8 cellular contexts compared by ENCODE assay signal in genomic region chr20:56390396-56390795, GRCh38. TPM values are rescaled to one million over a fixed set of nuclear protein-coding genes. Genes with fewer than 3 reads are reported as not detected.
DNase-seq lines count a peak whose midpoint lies in the region; ATAC-seq, FAIRE-seq and TF ChIP-seq lines count a peak whose summit lies in the region.
"Not testable (repeated sequence)": the region's sequence is repeated elsewhere in the genome, so short reads cannot be mapped to it uniquely, and the experiment has no call there.

No MANE protein-coding gene starts in this region.

- not testable (repeated sequence) for TF ChIP-seq POLR2A in HCT116 (IDR thresholded peaks at IDR 0.05; ENCODE audit: borderline replicate concordance, extremely low read depth, insufficient read depth, insufficient read length); esophagus muscularis mucosa (IDR thresholded peaks at IDR 0.05; ENCODE audit: low read depth)

- H3K36me3 Mint-ChIP-seq in CD4-positive, CD25-positive, alpha-beta regulatory T cell: peaks cover 12% of the 10 kb centered on the region
- peaks cover 26 to 45% of the 10 kb centered on the region in 2 donors for H3K36me3 Mint-ChIP-seq in activated T-cell treated with anti-CD3 and anti-CD28 coated beads, Interleukin-2, amount 50 U/mL, for 72 hours (ENCODE audit: insufficient read depth in 2 of 2)

- not testable (repeated sequence) for H3K27me3 ChIP-seq in CD4-positive, CD25-positive, alpha-beta regulatory T cell (ENCODE audit: control insufficient read depth, insufficient read depth, low read length); HCT116 (ENCODE audit: insufficient read depth, low read length); RWPE2 (ENCODE audit: insufficient read depth, poor library complexity, severe bottlenecking); esophagus muscularis mucosa; keratinocyte (ENCODE audit: control insufficient read depth, extremely low read depth, insufficient read depth, low read length); smooth muscle cell (ENCODE audit: low read depth)

- not testable (repeated sequence) for H3K36me3 ChIP-seq in CD4-positive, CD25-positive, alpha-beta regulatory T cell (ENCODE audit: control insufficient read depth, insufficient read depth, low read length); smooth muscle cell (ENCODE audit: low read depth)
- H3K36me3 ChIP-seq in HCT116 (ENCODE audit: control insufficient read depth in 1 of 2, insufficient read depth in 2 of 2, low read length in 2 of 2) (peaks cover 23 to 29% of the 10 kb centered on the region in 2 experiments), RWPE2 (ENCODE audit: low read depth) (peaks cover 73% of the 10 kb centered on the region), esophagus muscularis mucosa (peaks cover under 1 to 11% (median 8%) of the 10 kb centered on the region in 4 donors), keratinocyte (ENCODE audit: control insufficient read depth in 2 of 2, extremely low read depth in 1 of 2, insufficient read depth in 2 of 2, low read length in 2 of 2) (peaks cover 2 to 10% of the 10 kb centered on the region in 2 experiments)

- RAD21 ChIA-PET in HCT116 (lab: Charles Lee; ENCODE audit: low non-redundant PET in 1 of 2, low total read pairs in 2 of 2, uncharacterized antibody in 2 of 2, unreplicated experiment in 2 of 2): not testable (repeated sequence)

- H3K4me1 Mint-ChIP-seq in CD4-positive, CD25-positive, alpha-beta regulatory T cell: peaks cover 4 to 27% (median 25%) of the 10 kb centered on the region in 4 donors
- H3K4me1 Mint-ChIP-seq in activated T-cell treated with anti-CD3 and anti-CD28 coated beads, Interleukin-2, amount 50 U/mL, for 72 hours (ENCODE audit: low read depth): peaks cover 58% of the 10 kb centered on the region

- CTCF ChIA-PET in HCT116 (lab: Charles Lee): not testable (repeated sequence)

- not testable (repeated sequence) for DNase-seq in CD4-positive, CD25-positive, alpha-beta regulatory T cell; HCT116 (ENCODE audit: low read depth, low spot score); LNCaP clone FGC (ENCODE audit: low read depth); RWPE2 (ENCODE audit: low spot score); activated T-cell treated with anti-CD3 and anti-CD28 coated beads, Interleukin-2, amount 50 U/mL, for 72 hours; keratinocyte (ENCODE audit: low read depth, low spot score); smooth muscle cell (lab: John Stamatoyannopoulos, UW; ENCODE audit: unreplicated experiment)
- peak; percentile 72 for DNase-seq in esophagus muscularis mucosa (ENCODE audit: extremely low spot score)

- peak overlapping the region; percentile 100 for H3K9ac ChIP-seq in HCT116 (ENCODE audit: low read length)
- H3K9ac ChIP-seq in keratinocyte (ENCODE audit: control insufficient read depth, extremely low read depth, insufficient read depth, low read length): not testable (repeated sequence)
- H3K9ac ChIP-seq in smooth muscle cell (ENCODE audit: low read depth): peak overlapping the region; percentile 80

- H3K27ac Mint-ChIP-seq in CD4-positive, CD25-positive, alpha-beta regulatory T cell: peak overlapping the region in 1 of 3 donors; percentile 42
- H3K27ac Mint-ChIP-seq in activated T-cell treated with anti-CD3 and anti-CD28 coated beads, Interleukin-2, amount 50 U/mL, for 72 hours: peak overlapping the region; percentile 22

- H3K9me3 Mint-ChIP-seq in CD4-positive, CD25-positive, alpha-beta regulatory T cell; activated T-cell treated with anti-CD3 and anti-CD28 coated beads, Interleukin-2, amount 50 U/mL, for 72 hours: not testable (repeated sequence)

- dilution Hi-C loops in keratinocyte (cut with MboI; ENCODE audit: extremely low pct_ligation_motif_present, low sequenced_read_pairs): not testable (repeated sequence)

- peaks cover 95% of the 10 kb centered on the region for H3K79me2 ChIP-seq in HCT116 (ENCODE audit: insufficient read depth, low read length)
- peaks cover 72% of the 10 kb centered on the region for H3K79me2 ChIP-seq in keratinocyte (ENCODE audit: control insufficient read depth, insufficient read depth, low read length)
- peaks cover 63% of the 10 kb centered on the region for H3K79me2 ChIP-seq in smooth muscle cell (ENCODE audit: low read depth)

- H4K20me1 ChIP-seq in HCT116 (ENCODE audit: insufficient read depth); keratinocyte (ENCODE audit: control insufficient read depth, extremely low read depth, insufficient read depth, low read length); smooth muscle cell (ENCODE audit: low read depth): not testable (repeated sequence)

- 97% methylated on average over 9 of the region's 9 CpGs for WGBS in esophagus muscularis mucosa
- 97% methylated on average over 9 of the region's 9 CpGs for WGBS in smooth muscle cell (ENCODE audit: low lambda C conversion rate)

- not testable (repeated sequence) for H2AFZ ChIP-seq in HCT116 (ENCODE audit: low read depth, low read length, poor library complexity, severe bottlenecking); keratinocyte (ENCODE audit: control insufficient read depth, low read length); smooth muscle cell (ENCODE audit: low read depth)

- not testable (repeated sequence) for H3K27ac ChIP-seq in CD4-positive, CD25-positive, alpha-beta regulatory T cell (ENCODE audit: insufficient read depth, low read length, poor library complexity, severe bottlenecking); HCT116 (ENCODE audit: low read depth, low read length); RWPE2 (ENCODE audit: poor library complexity, severe bottlenecking); esophagus muscularis mucosa (replicated peaks in 1 of 4); keratinocyte (ENCODE audit: control insufficient read depth, insufficient read depth, low read length); smooth muscle cell (ENCODE audit: low read depth)

- H3K4me2 ChIP-seq in HCT116 (ENCODE audit: low read length): peak overlapping the region; percentile 89
- peak overlapping the region; percentile 95 for H3K4me2 ChIP-seq in keratinocyte (ENCODE audit: control insufficient read depth, extremely low read depth, insufficient read depth, low read depth, low read length)
- peak overlapping the region; percentile 97 for H3K4me2 ChIP-seq in smooth muscle cell

- not testable (repeated sequence) for H3K27me3 Mint-ChIP-seq in CD4-positive, CD25-positive, alpha-beta regulatory T cell; activated T-cell treated with anti-CD3 and anti-CD28 coated beads, Interleukin-2, amount 50 U/mL, for 72 hours (ENCODE audit: low read depth)

- not testable (repeated sequence) for H3K9me1 ChIP-seq in keratinocyte (ENCODE audit: control insufficient read depth, extremely low read depth, insufficient read depth, low read length)

- peaks cover 21% of the 10 kb centered on the region for H3K4me1 ChIP-seq in CD4-positive, CD25-positive, alpha-beta regulatory T cell (ENCODE audit: control insufficient read depth, insufficient read depth, low read length, poor library complexity, severe bottlenecking)
- H3K4me1 ChIP-seq in HCT116 (ENCODE audit: control insufficient read depth in 1 of 2, insufficient read depth in 2 of 2, low read length in 2 of 2) (peaks cover 11 to 16% of the 10 kb centered on the region in 2 experiments; a peak in 3 of 4 replicates), RWPE2 (ENCODE audit: insufficient read depth, poor library complexity, severe bottlenecking) (peaks cover 13% of the 10 kb centered on the region), esophagus muscularis mucosa (peaks cover 24 to 36% (median 28%) of the 10 kb centered on the region in 4 donors), keratinocyte (ENCODE audit: control insufficient read depth, extremely low read depth, insufficient read depth, low read length) (peaks cover 13% of the 10 kb centered on the region), smooth muscle cell (ENCODE audit: low read depth) (peaks cover 23% of the 10 kb centered on the region)

- POLR2A ChIA-PET in HCT116 (lab: Charles Lee): not testable (repeated sequence)

- not testable (repeated sequence) for TF ChIP-seq RAD21 in HCT116 (IDR thresholded peaks at IDR 0.05; ENCODE audit: low read depth)

- H3F3A ChIP-seq in smooth muscle cell (ENCODE audit: low read depth): not testable (repeated sequence)

- not testable (repeated sequence) for BruUV-seq in HCT116 (replicated peaks; lab: Mats Ljungman, UMichigan)

- ATAC-seq in CD4-positive, CD25-positive, alpha-beta regulatory T cell (ENCODE audit: low read depth in 2 of 2); HCT116; RWPE2 (ENCODE audit: low read depth); activated T-cell treated with anti-CD3 and anti-CD28 coated beads, Interleukin-2, amount 50 U/mL, for 72 hours (replicated peaks in 1 of 2): not testable (repeated sequence)

- not testable (repeated sequence) for FAIRE-seq in keratinocyte (lab: Jason Lieb, UNC)

- TF ChIP-seq CTCF in HCT116 (IDR thresholded peaks at IDR 0.05 in 2 of 3, conservative IDR thresholded peaks at IDR 0.05 in 1 of 3; ENCODE audit: borderline replicate concordance in 1 of 3, insufficient read depth in 1 of 3, low read depth in 2 of 3, low read length in 2 of 3); LNCaP clone FGC (IDR thresholded peaks at IDR 0.05; ENCODE audit: control insufficient read depth, extremely low read depth, insufficient read depth); RWPE2 (IDR thresholded peaks at IDR 0.05; ENCODE audit: poor library complexity, severe bottlenecking); esophagus muscularis mucosa (IDR thresholded peaks at IDR 0.05); keratinocyte (optimal IDR thresholded peaks at IDR 0.05 in 1 of 3, IDR thresholded peaks at IDR 0.05 in 1 of 3, conservative IDR thresholded peaks at IDR 0.05 in 1 of 3; ENCODE audit: extremely low read depth in 1 of 3, insufficient read depth in 2 of 3, low read length in 3 of 3); smooth muscle cell (IDR thresholded peaks at IDR 0.05; ENCODE audit: borderline replicate concordance, insufficient read depth, poor library complexity, severe bottlenecking): not testable (repeated sequence)

- intact Hi-C loops in HCT116 (cut with micrococcal nuclease) (loop anchor here (5.0 kb wide), 2 partner anchors 77 to 962 kb away; partner anchors contain the start of genes RAE1 and RTF2), esophagus muscularis mucosa (cut with DNase I) (loop anchor here (1.0 kb wide), 1 partner anchor 23 kb away; no protein-coding TSS in a partner anchor)

- H3K4me3 Mint-ChIP-seq in CD4-positive, CD25-positive, alpha-beta regulatory T cell: peak overlapping the region in 2 of 4 donors; percentile 1 to 43
- H3K4me3 Mint-ChIP-seq in activated T-cell treated with anti-CD3 and anti-CD28 coated beads, Interleukin-2, amount 50 U/mL, for 72 hours: not testable (repeated sequence)

- TF ChIP-seq EP300 in esophagus muscularis mucosa (IDR thresholded peaks at IDR 0.05): not testable (repeated sequence)

- H3K9me2 ChIP-seq in HCT116 (ENCODE audit: insufficient read depth): not testable (repeated sequence)

- not testable (repeated sequence) for H3K9me3 ChIP-seq in CD4-positive, CD25-positive, alpha-beta regulatory T cell (ENCODE audit: control insufficient read depth in 2 of 2, low read length in 2 of 2); HCT116 (ENCODE audit: control insufficient read depth in 1 of 2, insufficient read depth in 1 of 2, low read depth in 1 of 2, low read length in 2 of 2); RWPE2 (ENCODE audit: severe bottlenecking); esophagus muscularis mucosa; keratinocyte (ENCODE audit: control insufficient read depth, low read depth, low read length); smooth muscle cell (replicated peaks; ENCODE audit: low read depth)

- peak overlapping the region; percentile 94 for H3K4me3 ChIP-seq in CD4-positive, CD25-positive, alpha-beta regulatory T cell (ENCODE audit: low read depth, low read length)
- H3K4me3 ChIP-seq in HCT116 (replicated peaks in 1 of 2; ENCODE audit: low read depth in 1 of 2, low read length in 2 of 2): peak overlapping the region; percentile 87 to 98
- peak overlapping the region; percentile 90 for H3K4me3 ChIP-seq in LNCaP clone FGC (ENCODE audit: low read depth, low read length)
- peak overlapping the region; percentile 69 for H3K4me3 ChIP-seq in RWPE2 (ENCODE audit: severe bottlenecking)
- not testable (repeated sequence) for H3K4me3 ChIP-seq in esophagus muscularis mucosa, smooth muscle cell
- H3K4me3 ChIP-seq in keratinocyte (ENCODE audit: control insufficient read depth in 2 of 3, extremely low read depth in 1 of 3, insufficient read depth in 2 of 3, low read depth in 1 of 3, low read length in 3 of 3): peak overlapping the region in 1 of 3 experiments; percentile 92

RNA-seq across cellular contexts. Expression of gene AURKA, which starts 1.6 kb away (rescaled TPM):
- total RNA-seq in CD4-positive, CD25-positive, alpha-beta regulatory T cell: 3.6 TPM
- 1 to 10 TPM; 2.1 to 4.2 (median 3.5) TPM for polyA plus RNA-seq in CD4-positive, CD25-positive, alpha-beta regulatory T cell
- total RNA-seq in HCT116 (2021; ENCODE audit: unreplicated experiment) (80.1 TPM), esophagus muscularis mucosa (1 to 10 TPM in 3 of 4 donors, under 1 TPM in 1; 0.66 to 2.1 (median 1.4) TPM), smooth muscle cell (9.2 and 12.7 TPM in 2 replicates)
- polyA plus RNA-seq in HCT116 (2012): 57.9 and 80.2 TPM in 2 replicates
- total RNA-seq in activated T-cell treated with anti-CD3 and anti-CD28 coated beads, Interleukin-2, amount 50 U/mL, for 72 hours: 100 to 1,000 TPM; 110 to 142 TPM
- polyA plus RNA-seq in keratinocyte (10.9 to 36.1 TPM (median 31.4 TPM) in 3 replicates), smooth muscle cell (13.8 and 13.9 TPM in 2 replicates)
- polyA plus RNA-seq in keratinocyte (2011; ENCODE audit: low read depth): 1.3 TPM
- polyA plus RNA-seq in keratinocyte (2011; cell fraction: cytosol; rRNA removed): 11.1 and 17.5 TPM in 2 replicates
- 12.9 and 13.5 TPM in 2 replicates for polyA plus RNA-seq in keratinocyte (2011; cell fraction: nucleus; rRNA removed)
- 1.1 and 22.6 TPM in 2 replicates for polyA plus RNA-seq in keratinocyte (2012; ENCODE audit: low replicate concordance)
- polyA minus RNA-seq in keratinocyte: 5.3 to 23.4 TPM (median 10.5 TPM) in 3 replicates
- polyA minus RNA-seq in keratinocyte (2011; cell fraction: cytosol; rRNA and poly(A)+ RNA removed): 9.0 TPM
- polyA minus RNA-seq in keratinocyte (2011; cell fraction: nucleus; rRNA and poly(A)+ RNA removed): 5.2 and 6.9 TPM in 2 replicates

RNA-seq across cellular contexts. Expression of gene CSTF1, which starts 2.0 kb away (rescaled TPM):
- 24.5 TPM for total RNA-seq in CD4-positive, CD25-positive, alpha-beta regulatory T cell
- polyA plus RNA-seq in CD4-positive, CD25-positive, alpha-beta regulatory T cell: 10 to 100 TPM; 48.8 to 61.7 (median 56.4) TPM
- total RNA-seq in HCT116 (2021; ENCODE audit: unreplicated experiment) (44.5 TPM), esophagus muscularis mucosa (10 to 100 TPM; 16.2 to 22.9 (median 20.7) TPM), smooth muscle cell (38.5 and 52.4 TPM in 2 replicates)
- polyA plus RNA-seq in HCT116 (2012): 42.6 and 47.6 TPM in 2 replicates
- total RNA-seq in activated T-cell treated with anti-CD3 and anti-CD28 coated beads, Interleukin-2, amount 50 U/mL, for 72 hours: 10 to 100 TPM; 63.7 to 74.5 TPM
- polyA plus RNA-seq in keratinocyte (40.3 to 43.3 TPM (median 41.8 TPM) in 3 replicates), smooth muscle cell (21.6 and 27.8 TPM in 2 replicates)
- polyA plus RNA-seq in keratinocyte (2011; ENCODE audit: low read depth): 8.7 TPM
- 25.7 and 42.5 TPM in 2 replicates for polyA plus RNA-seq in keratinocyte (2011; cell fraction: cytosol; rRNA removed)
- polyA plus RNA-seq in keratinocyte (2011; cell fraction: nucleus; rRNA removed): 46.9 and 50.4 TPM in 2 replicates
- polyA plus RNA-seq in keratinocyte (2012; ENCODE audit: low replicate concordance): 15.7 and 34.4 TPM in 2 replicates
- 54.4 to 78.1 TPM (median 73.0 TPM) in 3 replicates for polyA minus RNA-seq in keratinocyte
- polyA minus RNA-seq in keratinocyte (2011; cell fraction: cytosol; rRNA and poly(A)+ RNA removed): 29.2 TPM
- 21.7 and 44.8 TPM in 2 replicates for polyA minus RNA-seq in keratinocyte (2011; cell fraction: nucleus; rRNA and poly(A)+ RNA removed)

RNA-seq across cellular contexts. Expression of gene CASS4, which starts 21.7 kb away (rescaled TPM):
- 9.8 TPM for total RNA-seq in CD4-positive, CD25-positive, alpha-beta regulatory T cell
- 1 to 10 TPM in 3 of 4 donors, under 1 TPM in 1; 0.96 to 4.0 (median 2.9) TPM for polyA plus RNA-seq in CD4-positive, CD25-positive, alpha-beta regulatory T cell
- total RNA-seq in HCT116 (2021; ENCODE audit: unreplicated experiment) (0.17 TPM), esophagus muscularis mucosa (1 to 10 TPM; 3.1 to 8.1 (median 5.4) TPM), smooth muscle cell (0.22 TPM in 1 of 2 replicates, not detected in the other)
- 0.01 and 0.05 TPM in 2 replicates for polyA plus RNA-seq in HCT116 (2012)
- 1 to 10 TPM; 3.5 to 6.9 TPM for total RNA-seq in activated T-cell treated with anti-CD3 and anti-CD28 coated beads, Interleukin-2, amount 50 U/mL, for 72 hours
- polyA plus RNA-seq in keratinocyte (0.01 to 0.10 TPM in 2 of 3 replicates, not detected in the other), smooth muscle cell (0.07 and 0.34 TPM in 2 replicates)
- polyA plus RNA-seq in keratinocyte (2011; ENCODE audit: low read depth): 0.45 TPM
- 0.02 TPM in 1 of 2 replicates, not detected in the other for polyA plus RNA-seq in keratinocyte (2011; cell fraction: cytosol; rRNA removed)
- polyA plus RNA-seq in keratinocyte (2011; cell fraction: nucleus; rRNA removed): 0.17 and 0.19 TPM in 2 replicates
- polyA plus RNA-seq in keratinocyte (2012; ENCODE audit: low replicate concordance): 0.45 TPM in 1 of 2 replicates, not detected in the other
- 0.13 to 0.26 TPM in 2 of 3 replicates, not detected in the other for polyA minus RNA-seq in keratinocyte
- polyA minus RNA-seq in keratinocyte (2011; cell fraction: cytosol; rRNA and poly(A)+ RNA removed): not detected
- not detected in 2 replicates for polyA minus RNA-seq in keratinocyte (2011; cell fraction: nucleus; rRNA and poly(A)+ RNA removed)

RNA-seq across cellular contexts. Expression of gene FAM210B, which starts 31.6 kb away (rescaled TPM):
- 14.8 TPM for total RNA-seq in CD4-positive, CD25-positive, alpha-beta regulatory T cell
- 10 to 100 TPM; 33.0 to 40.3 (median 35.6) TPM for polyA plus RNA-seq in CD4-positive, CD25-positive, alpha-beta regulatory T cell
- total RNA-seq in HCT116 (2021; ENCODE audit: unreplicated experiment): 12.0 TPM
- 3.5 and 6.7 TPM in 2 replicates for polyA plus RNA-seq in HCT116 (2012)
- 1 to 10 TPM; 4.6 to 4.9 TPM for total RNA-seq in activated T-cell treated with anti-CD3 and anti-CD28 coated beads, Interleukin-2, amount 50 U/mL, for 72 hours
- total RNA-seq in esophagus muscularis mucosa: 10 to 100 TPM; 48.2 to 75.0 (median 54.5) TPM
- 29.7 to 34.5 TPM (median 33.6 TPM) in 3 replicates for polyA plus RNA-seq in keratinocyte
- 12.4 TPM for polyA plus RNA-seq in keratinocyte (2011; ENCODE audit: low read depth)
- 31.4 and 46.1 TPM in 2 replicates for polyA plus RNA-seq in keratinocyte (2011; cell fraction: cytosol; rRNA removed)
- 11.9 and 12.0 TPM in 2 replicates for polyA plus RNA-seq in keratinocyte (2011; cell fraction: nucleus; rRNA removed)
- polyA plus RNA-seq in keratinocyte (2012; ENCODE audit: low replicate concordance): 20.2 and 25.9 TPM in 2 replicates
- polyA minus RNA-seq in keratinocyte: 5.4 to 19.4 TPM (median 17.7 TPM) in 3 replicates
- polyA minus RNA-seq in keratinocyte (2011; cell fraction: cytosol; rRNA and poly(A)+ RNA removed): 24.7 TPM
- polyA minus RNA-seq in keratinocyte (2011; cell fraction: nucleus; rRNA and poly(A)+ RNA removed): 6.3 and 6.4 TPM in 2 replicates
- total RNA-seq in smooth muscle cell: 32.3 and 38.2 TPM in 2 replicates
- polyA plus RNA-seq in smooth muscle cell: 32.0 and 43.7 TPM in 2 replicates
